Comparison of ENCODE assay signal across 21 cellular contexts in the genomic region with DNA sequence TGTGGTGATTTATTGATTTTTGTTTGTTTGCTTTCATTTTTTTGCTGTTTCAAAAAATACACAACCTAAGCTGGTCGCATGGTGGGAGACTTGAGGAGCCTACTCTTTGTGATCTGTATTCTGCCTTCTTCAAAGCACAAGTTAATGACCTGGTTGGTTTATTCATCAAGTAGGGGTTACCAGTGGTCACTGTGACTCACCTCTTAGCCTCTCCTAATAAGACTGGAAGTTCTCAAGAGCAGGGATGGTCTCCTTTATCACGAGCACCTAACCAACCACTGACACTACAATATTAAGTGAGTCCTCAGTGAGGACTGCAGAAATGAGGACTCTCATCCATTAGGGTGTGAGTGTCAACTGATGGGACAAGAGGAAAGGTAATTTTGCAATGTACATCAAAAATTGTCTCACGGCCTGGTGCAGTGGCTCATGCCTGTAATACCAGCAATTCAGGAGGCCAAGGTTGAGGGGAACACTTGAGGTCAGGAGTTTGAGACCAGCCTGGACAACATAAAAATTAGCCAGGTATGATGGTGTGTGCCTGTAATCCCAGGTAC. TPM values are rescaled to one million over a fixed set of nuclear protein-coding genes. Genes with fewer than 3 reads are reported as not detected.
DNase-seq lines count a peak whose midpoint lies in the region; ATAC-seq, FAIRE-seq and TF ChIP-seq lines count a peak whose summit lies in the region.
"Had no signal": no experiment of that assay in that cellular context is flagged by ENCODE, and none has a peak within 500 bp of the region (broad histone marks: within the 10 kb centered on the region; RNA-seq: fewer than 3 reads in every experiment).

No MANE protein-coding gene starts in this region.

- H3K79me2 ChIP-seq in MM.1S (ENCODE audit: low read length) (no peaks in the 10 kb centered on the region), K562 (ENCODE audit: control insufficient read depth, insufficient read depth, low read length) (no peaks in the 10 kb centered on the region)

- peaks cover 22% of the 10 kb centered on the region for H3F3A ChIP-seq in MM.1S (ENCODE audit: insufficient read depth, low read length)

- H2AFZ ChIP-seq in MM.1S (ENCODE audit: low read length), result peak overlapping the region; percentile 31
- no peak overlapping the region for H2AFZ ChIP-seq in K562 (ENCODE audit: low read depth, low read length)

- H3K27ac ChIP-seq in MM.1S (ENCODE audit: low read length) (peak overlapping the region; percentile 65; the same call in 1 of the 2 replicates), K562 (ENCODE audit: extremely low read depth, low read depth, low read length) (no peak overlapping the region), left lung (no peak overlapping the region), dorsolateral prefrontal cortex (no peak overlapping the region)
- H3K27ac ChIP-seq: VCaP had no signal

- TF ChIP-seq EP300 in K562 (IDR thresholded peaks at IDR 0.05; ENCODE audit: low read length), result no peak

- peak overlapping the region; percentile 49; the same call in 1 of the 2 replicates for H3K4me2 ChIP-seq in MM.1S (ENCODE audit: low read depth, low read length)
- no peak overlapping the region for H3K4me2 ChIP-seq in K562 (ENCODE audit: insufficient read depth, low read length)

- POLR2A ChIA-PET in K562 (lab: Yijun Ruan, JAX), result no interaction called here

- no peaks in the 10 kb centered on the region for H3K9me1 ChIP-seq in K562 (ENCODE audit: control insufficient read depth, insufficient read depth, low read length)

- H3K9ac ChIP-seq in MM.1S (ENCODE audit: low read length) (peak overlapping the region; percentile 14; the same call in 1 of the 2 replicates), K562 (ENCODE audit: insufficient read depth in 1 of 2, low read depth in 2 of 2, low read length in 2 of 2) (no peak overlapping the region)

- H3K4me3 ChIP-seq in MM.1S (ENCODE audit: low read length) (no peak overlapping the region; the same call in 1 of the 2 replicates), K562 (no peak overlapping the region), left lung (no peak overlapping the region), dorsolateral prefrontal cortex (no peak overlapping the region)

- in situ Hi-C loops in K562 (cut with MboI), result no loop called here

- no peaks in the 10 kb centered on the region for H3K9me2 ChIP-seq in MM.1S (replicated peaks; ENCODE audit: insufficient read depth, low read length)

- ATAC-seq in K562 (no peak), left lung (peak; percentile 35), HG03354 (IDR thresholded peaks at IDR 0.05; ENCODE audit: poor library complexity, severe bottlenecking, unreplicated experiment) (no peak), left ventricle myocardium superior (no peak)
- ATAC-seq: effector memory CD8-positive, alpha-beta T cell; left cardiac atrium; stimulated activated naive CD8-positive, alpha-beta T cell treated with anti-CD3 and anti-CD28 coated beads, Interleukin-15, amount 100 ng/mL, for 72 hours had no signal

- TF ChIP-seq RAD21 in K562 (CRISPR knock-in tag; conservative IDR thresholded peaks at IDR 0.05 in 1 of 2, IDR thresholded peaks at IDR 0.05 in 1 of 2), result no peak

- no peaks in the 10 kb centered on the region for H3K27me3 ChIP-seq in MM.1S (replicated peaks; ENCODE audit: insufficient read depth, low read length)
- no peaks in the 10 kb centered on the region for H3K27me3 ChIP-seq in K562 (ENCODE audit: control insufficient read depth in 2 of 2, insufficient read depth in 2 of 2, low read length in 2 of 2)
- no peaks in the 10 kb centered on the region for H3K27me3 ChIP-seq in left lung
- no peaks in the 10 kb centered on the region for H3K27me3 ChIP-seq in dorsolateral prefrontal cortex

- H3K36me3 ChIP-seq in MM.1S (replicated peaks; ENCODE audit: insufficient read depth, low read length) (no peaks in the 10 kb centered on the region), K562 (ENCODE audit: control insufficient read depth, insufficient read depth, low read length) (no peaks in the 10 kb centered on the region), left lung (no peaks in the 10 kb centered on the region)

- TF ChIP-seq POLR2A in K562 (conservative IDR thresholded peaks at IDR 0.05), result no peak

- intact Hi-C loops in K562 (cut with micrococcal nuclease), result loop anchor here (5.0 kb wide), 1 partner anchor 234 kb away; no protein-coding TSS in a partner anchor
- intact Hi-C loops in left lung (cut with DNase I), result no loop called here
- intact Hi-C loops in left ventricle myocardium superior (cut with micrococcal nuclease), result loop anchor here (5.0 kb wide), 1 partner anchor 94 kb away; no protein-coding TSS in a partner anchor
- intact Hi-C loops in dorsolateral prefrontal cortex (cut with DNase I), result loop anchor here in 1 of 2 donors (5.0 kb wide), 1 partner anchor 94 kb away; no protein-coding TSS in a partner anchor

- DNase-seq in EH (ENCODE audit: low read depth), result peak; percentile 53
- DNase-seq in MM.1S, result no peak
- no peak for DNase-seq in K562 (ENCODE audit: extremely low read depth in 1 of 4, low spot score in 3 of 4)
- DNase-seq in left lung, result no peak
- no peak for DNase-seq in DMS79 (lab: John Stamatoyannopoulos, UW)
- no peak for DNase-seq in left ventricle myocardium superior
- no peak for DNase-seq in dorsolateral prefrontal cortex
- DNase-seq: activated CD4-positive, alpha-beta T cell treated with anti-CD3 and anti-CD28 coated beads, Interleukin-2, amount 50 U/mL, for 4 hours; activated naive CD4-positive, alpha-beta T cell; effector memory CD8-positive, alpha-beta T cell; left cardiac atrium; NCI-H1092 treated with DMSO at 0.1 percent for 48 hours; NCI-H69; SIG-M5; small intestine; stimulated activated CD4-positive, alpha-beta T cell treated with anti-CD3 and anti-CD28 coated beads, Interleukin-2, amount 100 ng/mL, for 48 hours; stimulated activated naive CD8-positive, alpha-beta T cell treated with anti-CD3 and anti-CD28 coated beads, Interleukin-15, amount 100 ng/mL, for 72 hours; trophoblast cell had no signal

- no peaks in the 10 kb centered on the region for H3K9me3 ChIP-seq in MM.1S (replicated peaks; ENCODE audit: insufficient read depth, low read length)
- H3K9me3 ChIP-seq in K562 (replicated peaks; ENCODE audit: control insufficient read depth, insufficient read depth, low read depth, low read length), result peaks cover 3% of the 10 kb centered on the region; the same call in 1 of the 2 replicates
- peaks cover 0 to 15% of the 10 kb centered on the region in 2 donors for H3K9me3 ChIP-seq in left lung

- BruUV-seq in K562 (replicated peaks; lab: Mats Ljungman, UMichigan), result no TSS peak

- H4K20me1 ChIP-seq in MM.1S (ENCODE audit: insufficient read depth, low read length) (no peaks in the 10 kb centered on the region), K562 (replicated peaks; ENCODE audit: control insufficient read depth, insufficient read depth, low read length) (no peaks in the 10 kb centered on the region)

- CTCF ChIA-PET in K562 (lab: Yijun Ruan, JAX; ENCODE audit: low intra/inter-chr PET ratio), result no interaction called here

- FAIRE-seq in K562 (lab: Jason Lieb, UNC), result no peak
- FAIRE-seq: H1, small intestine had no signal

- H3K4me1 ChIP-seq in MM.1S (ENCODE audit: low read length), result peaks cover 20% of the 10 kb centered on the region
- no peaks in the 10 kb centered on the region for H3K4me1 ChIP-seq in K562 (replicated peaks in 1 of 2; ENCODE audit: control insufficient read depth in 2 of 2, insufficient read depth in 2 of 2, low read length in 2 of 2)
- no peaks in the 10 kb centered on the region for H3K4me1 ChIP-seq in left lung

- WGBS in K562 (ENCODE audit: insufficient coverage, low coverage, missing lambda C conversion rate), result 33% methylated on average over 3 of the region's 3 CpGs

- TF ChIP-seq CTCF in MM.1S (IDR thresholded peaks at IDR 0.05; ENCODE audit: low read length) (no peak), K562 (IDR thresholded peaks at IDR 0.05 in 2 of 3, conservative IDR thresholded peaks at IDR 0.05 in 1 of 3; ENCODE audit: insufficient read depth in 2 of 3, low read depth in 1 of 3, low read length in 3 of 3) (no peak), left lung (IDR thresholded peaks at IDR 0.05) (no peak), dorsolateral prefrontal cortex (IDR thresholded peaks at IDR 0.05 in 54 of 56, conservative IDR thresholded peaks at IDR 0.05 in 2 of 56; ENCODE audit: low read depth in 1 of 56, partially characterized antibody in 56 of 56) (no peak)

TF ChIP-seq in K562, 482 proteins besides CTCF, POLR2A, EP300 and RAD21 (continues in another document):
- TF ChIP-seq, protein P1, sequence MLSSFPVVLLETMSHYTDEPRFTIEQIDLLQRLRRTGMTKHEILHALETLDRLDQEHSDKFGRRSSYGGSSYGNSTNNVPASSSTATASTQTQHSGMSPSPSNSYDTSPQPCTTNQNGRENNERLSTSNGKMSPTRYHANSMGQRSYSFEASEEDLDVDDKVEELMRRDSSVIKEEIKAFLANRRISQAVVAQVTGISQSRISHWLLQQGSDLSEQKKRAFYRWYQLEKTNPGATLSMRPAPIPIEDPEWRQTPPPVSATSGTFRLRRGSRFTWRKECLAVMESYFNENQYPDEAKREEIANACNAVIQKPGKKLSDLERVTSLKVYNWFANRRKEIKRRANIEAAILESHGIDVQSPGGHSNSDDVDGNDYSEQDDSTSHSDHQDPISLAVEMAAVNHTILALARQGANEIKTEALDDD (IDR thresholded peaks at IDR 0.05), result peak; percentile 53; the same call in 1 of the 2 replicates

RNA-seq across cellular contexts. Expression of a gene that starts 13.6 kb away (rescaled TPM):
- 33.3 and 49.4 TPM in 2 replicates for total RNA-seq in K562 (2011; cell fraction: chromatin; rRNA removed; ENCODE audit: low replicate concordance)
- 14.5 and 18.4 TPM in 2 replicates for total RNA-seq in K562 (2011; cell fraction: nucleolus; rRNA removed)
- 19.8 and 20.4 TPM in 2 replicates for total RNA-seq in K562 (2011; cell fraction: nucleoplasm; rRNA removed)
- total RNA-seq in K562 (2014; rRNA removed), result 13.4 and 17.9 TPM in 2 replicates
- 17.1 and 20.9 TPM in 2 replicates for total RNA-seq in K562 (2014; rRNA removed; fragmentation: Illumina TruSeq; extraction: Trizol)
- 19.3 and 21.0 TPM in 2 replicates for total RNA-seq in K562 (2015; rRNA removed; fragmentation: Illumina TruSeq; extraction: Trizol)
- 28.4 and 28.7 TPM in 2 replicates for total RNA-seq in K562 (2021)
- polyA plus RNA-seq in K562 (2011; rRNA removed), result 14.3 and 22.1 TPM in 2 replicates
- polyA plus RNA-seq in K562 (2011; cell fraction: cytosol; rRNA removed), result 10.6 and 10.8 TPM in 2 replicates
- 6.9 and 7.8 TPM in 2 replicates for polyA plus RNA-seq in K562 (2011; cell fraction: nucleus; rRNA removed)
- polyA plus RNA-seq in K562 (2012), result 15.1 and 18.0 TPM in 2 replicates
- polyA plus RNA-seq in K562 (2014; fragmentation: Illumina TruSeq; extraction: Trizol), result 24.7 and 25.1 TPM in 2 replicates
- polyA plus RNA-seq in K562 (2014; fragmentation: Nextera tagmentation; extraction: Ambion mirVana), result 1 to 10 TPM; 4.0 to 5.3 TPM
- polyA plus RNA-seq in K562 (2014; rRNA removed), result 12.3 and 14.0 TPM in 2 replicates
- polyA minus RNA-seq in K562 (2011; rRNA and poly(A)+ RNA removed), result 32.8 and 45.2 TPM in 2 replicates
- polyA minus RNA-seq in K562 (2011; cell fraction: cytosol; rRNA and poly(A)+ RNA removed), result 12.0 and 21.4 TPM in 2 replicates
- polyA minus RNA-seq in K562 (2011; cell fraction: nucleus; rRNA and poly(A)+ RNA removed), result 10.4 and 16.4 TPM in 2 replicates
- total RNA-seq in left lung, result 10 to 100 TPM; 27.9 to 28.8 TPM
- total RNA-seq in left ventricle myocardium superior, result 17.4 TPM
- total RNA-seq in dorsolateral prefrontal cortex, result 10 to 100 TPM; 24.4 to 67.2 (median 41.4) TPM

Comparison
In these comparisons a context has a peak if more than half of its experiments do, and no peak if none do; other contexts are left out.
1. intact Hi-C loops: an anchor here in K562 (5.0 kb wide) and left ventricle myocardium superior (5.0 kb wide); none called in left lung.